ENCODE assay signal across 2 cellular contexts in the genomic region with DNA sequence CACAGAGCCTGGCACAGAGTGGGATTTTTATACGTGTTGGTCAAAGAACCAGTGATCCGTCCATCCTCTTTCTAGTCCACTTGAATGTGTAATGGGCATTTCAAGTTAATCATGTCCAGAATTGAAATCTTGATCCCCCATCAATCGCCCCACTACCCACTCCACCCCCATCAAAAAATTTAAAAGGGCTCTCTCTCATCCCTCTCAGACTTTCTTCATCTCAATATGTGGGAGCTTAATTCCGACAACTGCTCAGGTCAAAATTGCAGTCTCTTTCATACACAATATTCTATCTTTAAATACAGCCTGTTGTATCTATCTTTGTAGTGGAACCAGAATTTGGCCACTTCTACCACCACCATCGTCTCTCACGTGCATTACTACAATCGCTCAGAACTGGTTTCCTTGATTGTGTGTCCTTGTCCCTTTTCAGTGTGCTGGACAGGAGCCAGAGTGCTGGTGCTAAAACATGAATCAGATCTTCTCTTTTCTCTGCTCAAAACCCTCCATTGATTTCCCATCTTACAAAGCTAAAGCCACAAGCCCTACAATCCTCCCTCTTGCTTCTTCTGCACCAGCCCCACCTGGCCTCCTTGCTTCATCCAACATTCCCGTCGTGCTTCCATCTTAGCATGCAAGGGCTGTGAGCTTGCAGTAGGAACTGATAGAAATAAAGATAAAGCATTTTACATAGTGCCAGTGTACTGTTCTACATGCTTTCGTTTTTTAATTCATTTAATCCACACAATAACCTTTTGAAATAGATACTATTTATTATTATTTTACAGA.
A peak's percentile ranks its signal among the peaks of the same experiment; 100 is the strongest.
TF ChIP-seq lines count a peak whose summit lies in the region.

No MANE protein-coding gene starts in this region.

TF ChIP-seq in IMR-90, 13 proteins besides CTCF, POLR2A, EP300 and RAD21:
- TF ChIP-seq CHD1 (IDR thresholded peaks at IDR 0.05; ENCODE audit: low read depth, low read length) (no peak), SMC3 (IDR thresholded peaks at IDR 0.05; ENCODE audit: low read depth, low read length) (no peak)

TF ChIP-seq in K562, 482 proteins besides CTCF, POLR2A, EP300 and RAD21:
- TF ChIP-seq FUS (optimal IDR thresholded peaks at IDR 0.05; ENCODE audit: low read depth, low read length) (no peak), ZNF311 (CRISPR knock-in tag; IDR thresholded peaks at IDR 0.05) (0 out of 2 replicates have a peak, but pooled peaks have one; percentile 12), SOX6 (IDR thresholded peaks at IDR 0.05) (no peak), NFIC (IDR thresholded peaks at IDR 0.05) (peak; percentile 72)
- TF ChIP-seq, protein P1, sequence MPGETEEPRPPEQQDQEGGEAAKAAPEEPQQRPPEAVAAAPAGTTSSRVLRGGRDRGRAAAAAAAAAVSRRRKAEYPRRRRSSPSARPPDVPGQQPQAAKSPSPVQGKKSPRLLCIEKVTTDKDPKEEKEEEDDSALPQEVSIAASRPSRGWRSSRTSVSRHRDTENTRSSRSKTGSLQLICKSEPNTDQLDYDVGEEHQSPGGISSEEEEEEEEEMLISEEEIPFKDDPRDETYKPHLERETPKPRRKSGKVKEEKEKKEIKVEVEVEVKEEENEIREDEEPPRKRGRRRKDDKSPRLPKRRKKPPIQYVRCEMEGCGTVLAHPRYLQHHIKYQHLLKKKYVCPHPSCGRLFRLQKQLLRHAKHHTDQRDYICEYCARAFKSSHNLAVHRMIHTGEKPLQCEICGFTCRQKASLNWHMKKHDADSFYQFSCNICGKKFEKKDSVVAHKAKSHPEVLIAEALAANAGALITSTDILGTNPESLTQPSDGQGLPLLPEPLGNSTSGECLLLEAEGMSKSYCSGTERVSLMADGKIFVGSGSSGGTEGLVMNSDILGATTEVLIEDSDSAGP (CRISPR knock-in tag; IDR thresholded peaks at IDR 0.05) = 0 out of 2 replicates have a peak, but pooled peaks have one; percentile 15
- TF ChIP-seq, protein P2, sequence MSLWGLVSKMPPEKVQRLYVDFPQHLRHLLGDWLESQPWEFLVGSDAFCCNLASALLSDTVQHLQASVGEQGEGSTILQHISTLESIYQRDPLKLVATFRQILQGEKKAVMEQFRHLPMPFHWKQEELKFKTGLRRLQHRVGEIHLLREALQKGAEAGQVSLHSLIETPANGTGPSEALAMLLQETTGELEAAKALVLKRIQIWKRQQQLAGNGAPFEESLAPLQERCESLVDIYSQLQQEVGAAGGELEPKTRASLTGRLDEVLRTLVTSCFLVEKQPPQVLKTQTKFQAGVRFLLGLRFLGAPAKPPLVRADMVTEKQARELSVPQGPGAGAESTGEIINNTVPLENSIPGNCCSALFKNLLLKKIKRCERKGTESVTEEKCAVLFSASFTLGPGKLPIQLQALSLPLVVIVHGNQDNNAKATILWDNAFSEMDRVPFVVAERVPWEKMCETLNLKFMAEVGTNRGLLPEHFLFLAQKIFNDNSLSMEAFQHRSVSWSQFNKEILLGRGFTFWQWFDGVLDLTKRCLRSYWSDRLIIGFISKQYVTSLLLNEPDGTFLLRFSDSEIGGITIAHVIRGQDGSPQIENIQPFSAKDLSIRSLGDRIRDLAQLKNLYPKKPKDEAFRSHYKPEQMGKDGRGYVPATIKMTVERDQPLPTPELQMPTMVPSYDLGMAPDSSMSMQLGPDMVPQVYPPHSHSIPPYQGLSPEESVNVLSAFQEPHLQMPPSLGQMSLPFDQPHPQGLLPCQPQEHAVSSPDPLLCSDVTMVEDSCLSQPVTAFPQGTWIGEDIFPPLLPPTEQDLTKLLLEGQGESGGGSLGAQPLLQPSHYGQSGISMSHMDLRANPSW (CRISPR knock-in tag; IDR thresholded peaks at IDR 0.05) = 0 out of 2 replicates have a peak, but pooled peaks have one; percentile 1
